ENCODE assay signal across 1 cellular context in genomic region chr22:20573830-20574615, GRCh38.
TF ChIP-seq lines count a peak whose summit lies in the region.

No MANE protein-coding gene starts in this region.

TF ChIP-seq in K562, 482 proteins besides CTCF, POLR2A, EP300 and RAD21 (continued from another document and continues in another):
- TF ChIP-seq ZFP91 (CRISPR knock-in tag; IDR thresholded peaks at IDR 0.05) = no peak
- 0 out of 4 replicates have a peak, but pooled peaks of 1 of the 2 experiments have one; percentile 17 for TF ChIP-seq FOXA3 (CRISPR knock-in tag; conservative IDR thresholded peaks at IDR 0.05 in 1 of 2, IDR thresholded peaks at IDR 0.05 in 1 of 2)
- no peak for TF ChIP-seq GMEB1 (CRISPR knock-in tag; IDR thresholded peaks at IDR 0.05)
- TF ChIP-seq KLF10 (CRISPR knock-in tag; IDR thresholded peaks at IDR 0.05) = no peak
- TF ChIP-seq ZNF445 (CRISPR knock-in tag; IDR thresholded peaks at IDR 0.05; ENCODE audit: low read depth) = no peak
- TF ChIP-seq ZSCAN29 (IDR thresholded peaks at IDR 0.05) = no peak
- no peak for TF ChIP-seq FUS (optimal IDR thresholded peaks at IDR 0.05; ENCODE audit: low read depth, low read length)
- 0 out of 2 replicates have a peak, but pooled peaks have one; percentile 12 for TF ChIP-seq ZNF511 (CRISPR knock-in tag; IDR thresholded peaks at IDR 0.05)
- no peak for TF ChIP-seq PTRF (tag; IDR thresholded peaks at IDR 0.05)
- TF ChIP-seq MXD1 (CRISPR knock-in tag; IDR thresholded peaks at IDR 0.05; ENCODE audit: borderline replicate concordance, poor library complexity, severe bottlenecking) = no peak
- TF ChIP-seq RB1 (IDR thresholded peaks at IDR 0.05; ENCODE audit: low read depth) = 0 out of 2 replicates have a peak, but pooled peaks have one; percentile 15
- no peak for TF ChIP-seq ZBTB5 (IDR thresholded peaks at IDR 0.05)
- TF ChIP-seq NR2C1 (IDR thresholded peaks at IDR 0.05) = no peak
- TF ChIP-seq NR2C1 (tag; IDR thresholded peaks at IDR 0.05) = no peak
- TF ChIP-seq USF1 (CRISPR knock-in tag; IDR thresholded peaks at IDR 0.05) = peak; percentile 45
- TF ChIP-seq MYNN (IDR thresholded peaks at IDR 0.05) = no peak
- 0 out of 2 replicates have a peak, but pooled peaks have one; percentile 48 for TF ChIP-seq MYNN (CRISPR knock-in tag; IDR thresholded peaks at IDR 0.05)
- no peak for TF ChIP-seq ZBTB40 (IDR thresholded peaks at IDR 0.05)
- no peak for TF ChIP-seq ZBTB40 (CRISPR knock-in tag; IDR thresholded peaks at IDR 0.05)
- no peak for TF ChIP-seq ZNF140 (CRISPR knock-in tag; IDR thresholded peaks at IDR 0.05)
- TF ChIP-seq IRF9 (tag; IDR thresholded peaks at IDR 0.05) = no peak
- TF ChIP-seq PHTF2 (CRISPR knock-in tag; IDR thresholded peaks at IDR 0.05) = no peak
- TF ChIP-seq SMAD1 (IDR thresholded peaks at IDR 0.05; ENCODE audit: low read depth, low read length, partially characterized antibody) = no peak
- no peak for TF ChIP-seq TEAD4 (IDR thresholded peaks at IDR 0.05; ENCODE audit: low read length)
- TF ChIP-seq TEAD4 (CRISPR knock-in tag; IDR thresholded peaks at IDR 0.05; ENCODE audit: borderline replicate concordance) = peak; percentile 78; the same call in 1 of the 2 replicates
- no peak for TF ChIP-seq FOXK1 (CRISPR knock-in tag; IDR thresholded peaks at IDR 0.05; ENCODE audit: borderline replicate concordance)
- TF ChIP-seq ZNF696 (CRISPR knock-in tag; conservative IDR thresholded peaks at IDR 0.05) = no peak
- 0 out of 2 replicates have a peak, but pooled peaks have one; percentile 11 for TF ChIP-seq ZNF277 (CRISPR knock-in tag; IDR thresholded peaks at IDR 0.05; ENCODE audit: borderline replicate concordance)
- TF ChIP-seq RNF219 (CRISPR knock-in tag; IDR thresholded peaks at IDR 0.05) = no peak
- TF ChIP-seq SMAD3 (CRISPR knock-in tag; conservative IDR thresholded peaks at IDR 0.05) = no peak
- no peak for TF ChIP-seq CREB3L1 (IDR thresholded peaks at IDR 0.05; ENCODE audit: borderline replicate concordance, low read depth)
- TF ChIP-seq ZNF707 (CRISPR knock-in tag; conservative IDR thresholded peaks at IDR 0.05) = 0 out of 2 replicates have a peak, but pooled peaks have one; percentile 49
- no peak for TF ChIP-seq SIX5 (IDR thresholded peaks at IDR 0.05; ENCODE audit: borderline replicate concordance in 1 of 2, insufficient read depth in 1 of 2, low read depth in 1 of 2, low read length in 2 of 2)
